ENCODE assay signal across 1 cellular context in genomic region chr22:29260031-29260560, GRCh38.
A peak's percentile ranks its signal among the peaks of the same experiment; 100 is the strongest.
TF ChIP-seq lines count a peak whose summit lies in the region.

No MANE protein-coding gene starts in this region.

TF ChIP-seq in HepG2, 621 proteins besides CTCF, POLR2A, EP300 and RAD21:
- TF ChIP-seq ZNF232 (CRISPR knock-in tag; IDR thresholded peaks at IDR 0.05; ENCODE audit: borderline replicate concordance) (no peak), NBN (conservative IDR thresholded peaks at IDR 0.05) (no peak), ZNF652 (CRISPR knock-in tag; IDR thresholded peaks at IDR 0.05; ENCODE audit: borderline replicate concordance, low read depth) (no peak), AGO2 (optimal IDR thresholded peaks at IDR 0.05; ENCODE audit: low read depth, low read length) (peak; percentile 47), SAP130 (CRISPR knock-in tag; IDR thresholded peaks at IDR 0.05; ENCODE audit: low read depth) (no peak), ZNF883 (CRISPR knock-in tag; IDR thresholded peaks at IDR 0.05; ENCODE audit: not compliant biosample characterization) (no peak)
TF ChIP-seq in HepG2: peak in this region for 1.
